In the genomic region with DNA sequence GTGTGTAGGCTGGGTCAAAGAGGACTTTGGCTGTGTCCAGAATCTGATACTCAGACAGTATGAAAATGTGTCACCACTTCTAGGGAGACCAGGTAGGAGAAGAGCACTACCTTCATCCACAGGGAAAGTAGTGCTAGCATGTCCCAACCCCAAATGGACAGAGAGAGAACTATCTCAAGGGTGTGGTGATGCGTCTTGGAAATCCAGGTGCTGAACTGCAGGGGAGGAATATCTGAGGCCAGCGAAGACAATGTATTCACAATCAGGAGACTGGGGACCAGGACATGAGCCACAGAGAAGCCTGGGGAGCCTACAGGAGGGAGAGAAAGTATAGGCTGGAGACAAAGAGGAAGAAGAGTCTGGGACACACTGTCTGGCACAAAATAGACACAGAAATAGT, we compare ENCODE assay signal across 33 cellular contexts.
"Had no signal": no experiment of that assay in that cellular context is flagged by ENCODE, and none has a peak within 500 bp of the region (broad histone marks: within the 10 kb centered on the region; RNA-seq: fewer than 3 reads in every experiment).

No MANE protein-coding gene starts in this region.

- H3K27me3 Mint-ChIP-seq: activated CD4-positive, alpha-beta memory T cell treated with anti-CD3 and anti-CD28 coated beads, Interleukin-2, amount 10 ng/mL, durations not matched to agents 7 days and 5 days; activated CD4-positive, alpha-beta T cell treated with anti-CD3 and anti-CD28 coated beads, Interleukin-2, amount 10 ng/mL, durations not matched to agents 7 days and 5 days; central memory CD8-positive, alpha-beta T cell; effector memory CD8-positive, alpha-beta T cell had no signal

- H3K4me1 ChIP-seq: gastroesophageal sphincter, heart right ventricle had no signal

- H3K9me3 Mint-ChIP-seq: activated CD4-positive, alpha-beta memory T cell treated with anti-CD3 and anti-CD28 coated beads, Interleukin-2, amount 10 ng/mL, durations not matched to agents 7 days and 5 days; activated CD4-positive, alpha-beta T cell treated with anti-CD3 and anti-CD28 coated beads, Interleukin-2, amount 10 ng/mL, durations not matched to agents 7 days and 5 days had no signal

- H3K27ac ChIP-seq: brain microvascular endothelial cell, gastroesophageal sphincter, heart right ventricle, VCaP had no signal

- H3K4me3 ChIP-seq: esophagus squamous epithelium, gastroesophageal sphincter, heart right ventricle had no signal

- H3K27me3 ChIP-seq: brain microvascular endothelial cell, esophagus squamous epithelium, gastroesophageal sphincter had no signal

- ATAC-seq: activated T-cell treated with anti-CD3 and anti-CD28 coated beads, Interleukin-2, amount 50 U/mL, for 4 hours; activated T-helper 17 cell treated with anti-CD3 and anti-CD28 coated beads, Interleukin-2, amount 50 U/mL, for 72 hours; effector memory CD8-positive, alpha-beta T cell; gastroesophageal sphincter; heart right ventricle had no signal

- H3K36me3 ChIP-seq: brain microvascular endothelial cell, esophagus squamous epithelium, gastroesophageal sphincter, heart right ventricle had no signal

- DNase-seq: activated CD4-positive, alpha-beta memory T cell treated with anti-CD3 and anti-CD28 coated beads, Interleukin-2, amount 10 ng/mL, durations not matched to agents 7 days and 5 days; activated CD4-positive, alpha-beta T cell treated with anti-CD3 and anti-CD28 coated beads for 1 hour; activated CD4-positive, alpha-beta T cell treated with anti-CD3 and anti-CD28 coated beads for 4 hours; activated CD4-positive, alpha-beta T cell treated with anti-CD3 and anti-CD28 coated beads, Interleukin-2, amount 10 ng/mL, durations not matched to agents 7 days and 5 days; activated CD4-positive, alpha-beta T cell treated with anti-CD3 and anti-CD28 coated beads, Interleukin-2, amount 50 U/mL, for 4 hours; activated effector memory CD4-positive, alpha-beta T cell treated with Interleukin-2 at 50 U/mL for 16 hours; activated gamma-delta T cell treated with Interleukin-2 at 50 U/mL for 16 hours; activated naive CD4-positive, alpha-beta T cell treated with anti-CD3 and anti-CD28 coated beads, Interleukin-2, amount 50 U/mL, for 16 hours; activated naive CD4-positive, alpha-beta T cell treated with Interleukin-2 at 50 U/mL for 16 hours; activated T-cell treated with anti-CD3 and anti-CD28 coated beads, Interleukin-2, amount 50 U/mL, for 4 hours; amniotic stem cell; anterior cingulate cortex; brain microvascular endothelial cell; cortex of kidney; dermis blood vessel endothelial cell; effector CD4-positive, alpha-beta T cell; effector memory CD8-positive, alpha-beta T cell; esophagus squamous epithelium; foreskin melanocyte; heart right ventricle; T-helper 2 cell had no signal

- H3K27ac Mint-ChIP-seq: activated CD4-positive, alpha-beta memory T cell treated with anti-CD3 and anti-CD28 coated beads, Interleukin-2, amount 10 ng/mL, durations not matched to agents 7 days and 5 days; activated naive CD8-positive, alpha-beta T cell; activated T-helper 17 cell treated with anti-CD3 and anti-CD28 coated beads, Interleukin-2, amount 50 U/mL, for 72 hours; effector memory CD8-positive, alpha-beta T cell; WTC11 had no signal

- FAIRE-seq: astrocyte, bronchial epithelial cell, colon, endometrium, endothelial cell of umbilical vein, TTC549 had no signal

- H3K36me3 Mint-ChIP-seq: activated naive CD8-positive, alpha-beta T cell; WTC11 had no signal

- H3K9me3 ChIP-seq: esophagus squamous epithelium, gastroesophageal sphincter, heart right ventricle had no signal

- H3K4me1 Mint-ChIP-seq: activated CD4-positive, alpha-beta memory T cell treated with anti-CD3 and anti-CD28 coated beads, Interleukin-2, amount 10 ng/mL, durations not matched to agents 7 days and 5 days; activated T-helper 17 cell treated with anti-CD3 and anti-CD28 coated beads, Interleukin-2, amount 50 U/mL, for 72 hours; central memory CD8-positive, alpha-beta T cell had no signal

- H3K4me3 Mint-ChIP-seq: activated CD4-positive, alpha-beta memory T cell treated with anti-CD3 and anti-CD28 coated beads, Interleukin-2, amount 10 ng/mL, durations not matched to agents 7 days and 5 days; activated CD4-positive, alpha-beta T cell treated with anti-CD3 and anti-CD28 coated beads, Interleukin-2, amount 10 ng/mL, durations not matched to agents 7 days and 5 days; activated naive CD8-positive, alpha-beta T cell; activated T-cell treated with anti-CD3 and anti-CD28 coated beads, Interleukin-2, amount 50 U/mL, for 4 hours; activated T-helper 17 cell treated with anti-CD3 and anti-CD28 coated beads, Interleukin-2, amount 50 U/mL, for 72 hours; central memory CD8-positive, alpha-beta T cell; effector memory CD8-positive, alpha-beta T cell; WTC11 had no signal
